Comparison of ENCODE assay signal across 24 cellular contexts in the genomic region with DNA sequence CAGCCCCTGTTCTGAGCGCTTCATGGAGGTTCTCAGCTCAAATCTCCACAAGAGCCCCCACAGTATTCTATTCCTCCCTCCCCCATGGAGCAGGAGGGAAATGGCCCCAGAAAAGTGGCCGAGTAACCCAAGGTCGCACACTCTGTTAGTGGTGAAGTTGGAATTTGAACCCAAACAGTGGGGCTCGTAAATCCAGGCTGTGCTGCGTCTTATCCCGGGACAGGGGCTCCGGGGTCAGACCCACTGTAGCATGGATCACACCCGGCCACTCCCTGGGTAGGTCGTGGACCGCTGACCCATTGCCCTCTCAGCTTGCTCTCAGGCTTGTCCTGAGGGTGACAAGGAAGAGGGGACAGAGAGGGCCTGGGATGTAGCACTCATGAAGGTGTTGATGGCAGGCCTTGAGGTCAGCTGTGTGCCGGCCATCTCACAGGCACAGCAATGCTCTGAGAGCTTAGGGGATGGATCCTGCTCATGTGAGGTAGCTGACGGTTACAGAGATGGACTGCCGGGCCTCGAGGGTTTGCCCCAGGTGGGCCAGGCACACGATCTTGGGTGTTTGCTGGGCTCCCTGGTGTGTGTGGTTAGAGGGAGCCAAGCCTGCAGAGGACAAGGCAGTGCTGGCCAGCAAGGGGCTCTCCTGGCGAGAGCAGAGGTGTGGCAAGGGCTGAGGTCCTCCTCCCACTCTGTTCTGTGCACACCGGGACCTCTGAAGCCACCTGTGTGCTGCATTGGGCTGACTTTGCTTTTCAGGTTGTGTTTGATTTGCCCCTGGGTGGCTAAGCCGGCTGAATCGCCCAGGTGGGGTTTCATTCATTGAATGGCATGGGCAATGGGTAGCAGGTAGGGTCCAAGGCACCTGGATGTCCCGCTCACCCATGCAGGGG. TPM values are rescaled to one million over a fixed set of nuclear protein-coding genes. Genes with fewer than 3 reads are reported as not detected.
DNase-seq lines count a peak whose midpoint lies in the region; ATAC-seq and TF ChIP-seq lines count a peak whose summit lies in the region.
"Had no signal": no experiment of that assay in that cellular context is flagged by ENCODE, and none has a peak within 500 bp of the region (broad histone marks: within the 10 kb centered on the region; RNA-seq: fewer than 3 reads in every experiment).

No MANE protein-coding gene starts in this region.

- no peak for TF ChIP-seq CTCF in nephron progenitor cell (IDR thresholded peaks at IDR 0.05)

- H3K27me3 Mint-ChIP-seq in nephron progenitor cell (ENCODE audit: low read depth, poor library complexity) (peaks cover 73% of the 10 kb centered on the region), immature natural killer cell (ENCODE audit: low read depth in 3 of 3) (peaks cover 5 to 17% (median 8%) of the 10 kb centered on the region in 3 donors)

- DNase-seq in NCI-H146 treated with DMSO at 0.1 percent for 48 hours (lab: John Stamatoyannopoulos, UW; ENCODE audit: unreplicated experiment) (peak; percentile 23), nephron progenitor cell (peak; percentile 43), immature natural killer cell (no peak), SW480 (ENCODE audit: low spot score) (no peak)
- DNase-seq: activated CD4-positive, alpha-beta T cell treated with anti-CD3 and anti-CD28 coated beads, Interleukin-2, amount 10 ng/mL, durations not matched to agents 24 days and 14 days; activated naive CD8-positive, alpha-beta T cell treated with anti-CD3 and anti-CD28 coated beads, Interleukin-2, amount 50 U/mL, for 24 hours; activated T-cell treated with anti-CD3 and anti-CD28 coated beads, Interleukin-2, amount 50 U/mL, for 24 hours; dermis blood vessel endothelial cell; gastrocnemius medialis; hippocampal formation; IMR-90; left ventricle myocardium inferior; naive thymus-derived CD8-positive, alpha-beta T cell; NCI-H226; right cardiac atrium; stimulated activated CD4-positive, alpha-beta T cell treated with anti-CD3 and anti-CD28 coated beads, Interleukin-2, amount 100 ng/mL, for 48 hours had no signal

- H3K4me1 Mint-ChIP-seq in nephron progenitor cell (peaks cover 46% of the 10 kb centered on the region), immature natural killer cell (no peaks in the 10 kb centered on the region)
- H3K4me1 Mint-ChIP-seq: activated CD4-positive, alpha-beta T cell treated with anti-CD3 and anti-CD28 coated beads, Interleukin-2, amount 10 ng/mL, durations not matched to agents 24 days and 14 days; central memory CD8-positive, alpha-beta T cell had no signal

- H3K27me3 ChIP-seq in duodenal mucosa (ENCODE audit: control insufficient read depth in 1 of 2, insufficient read depth in 2 of 2, low read length in 2 of 2): peaks cover 10 to 49% of the 10 kb centered on the region in 2 donors

- no peaks in the 10 kb centered on the region for H3K36me3 Mint-ChIP-seq in nephron progenitor cell (ENCODE audit: low read depth)
- no peaks in the 10 kb centered on the region for H3K36me3 Mint-ChIP-seq in immature natural killer cell
- H3K36me3 Mint-ChIP-seq: type B pancreatic cell had no signal

- peaks cover 21 to 23% of the 10 kb centered on the region in 2 donors for H3K4me1 ChIP-seq in duodenal mucosa (ENCODE audit: control insufficient read depth in 1 of 2, insufficient read depth in 2 of 2, low read length in 2 of 2)
- H3K4me1 ChIP-seq: gastrocnemius medialis had no signal

- H3K9me3 ChIP-seq in duodenal mucosa (ENCODE audit: control insufficient read depth in 1 of 2, low read length in 2 of 2): no peaks in the 10 kb centered on the region
- H3K9me3 ChIP-seq: gastrocnemius medialis, left ventricle myocardium inferior, SK-N-SH had no signal

- H3K4me3 Mint-ChIP-seq in nephron progenitor cell (peak overlapping the region; percentile 25), immature natural killer cell (no peak overlapping the region)
- H3K4me3 Mint-ChIP-seq: activated CD4-positive, alpha-beta T cell treated with anti-CD3 and anti-CD28 coated beads, Interleukin-2, amount 10 ng/mL, durations not matched to agents 24 days and 14 days; activated naive CD8-positive, alpha-beta T cell treated with anti-CD3 and anti-CD28 coated beads, Interleukin-2, amount 50 U/mL, for 24 hours; activated T-cell treated with anti-CD3 and anti-CD28 coated beads, Interleukin-2, amount 50 U/mL, for 24 hours; central memory CD8-positive, alpha-beta T cell; type B pancreatic cell had no signal

- no peak overlapping the region for H3K27ac ChIP-seq in duodenal mucosa (ENCODE audit: low read depth, low read length)
- H3K27ac ChIP-seq: C4-2B, gastrocnemius medialis, left ventricle myocardium inferior, parathyroid adenoma had no signal

- H3K27ac Mint-ChIP-seq in nephron progenitor cell: no peak overlapping the region
- H3K27ac Mint-ChIP-seq in immature natural killer cell: no peak overlapping the region
- H3K27ac Mint-ChIP-seq: activated CD4-positive, alpha-beta T cell treated with anti-CD3 and anti-CD28 coated beads, Interleukin-2, amount 10 ng/mL, durations not matched to agents 24 days and 14 days; activated naive CD8-positive, alpha-beta T cell treated with anti-CD3 and anti-CD28 coated beads, Interleukin-2, amount 50 U/mL, for 24 hours; activated T-cell treated with anti-CD3 and anti-CD28 coated beads, Interleukin-2, amount 50 U/mL, for 24 hours; naive thymus-derived CD8-positive, alpha-beta T cell had no signal

- peak overlapping the region; percentile 37 to 38 for H3K4me3 ChIP-seq in duodenal mucosa (ENCODE audit: low read depth in 1 of 2, low read length in 2 of 2)
- H3K4me3 ChIP-seq: gastrocnemius medialis, left ventricle myocardium inferior had no signal

- H3K9ac ChIP-seq in duodenal mucosa (ENCODE audit: low read depth in 1 of 2, low read length in 2 of 2): no peak overlapping the region
- H3K9ac ChIP-seq: parathyroid adenoma, SK-N-SH had no signal

- H3K9me3 Mint-ChIP-seq in nephron progenitor cell (no peaks in the 10 kb centered on the region), immature natural killer cell (no peaks in the 10 kb centered on the region)
- H3K9me3 Mint-ChIP-seq: activated CD4-positive, alpha-beta T cell treated with anti-CD3 and anti-CD28 coated beads, Interleukin-2, amount 10 ng/mL, durations not matched to agents 24 days and 14 days; activated naive CD8-positive, alpha-beta T cell treated with anti-CD3 and anti-CD28 coated beads, Interleukin-2, amount 50 U/mL, for 24 hours; activated T-cell treated with anti-CD3 and anti-CD28 coated beads, Interleukin-2, amount 50 U/mL, for 24 hours; central memory CD8-positive, alpha-beta T cell; naive thymus-derived CD8-positive, alpha-beta T cell; type B pancreatic cell had no signal

- ATAC-seq in HG02885 (IDR thresholded peaks at IDR 0.05; ENCODE audit: poor library complexity, unreplicated experiment): no peak
- ATAC-seq in SK-N-SH treated with all-trans-retinoic acid at 6 μM for 48 hours: no peak
- ATAC-seq: activated naive CD8-positive, alpha-beta T cell treated with anti-CD3 and anti-CD28 coated beads, Interleukin-2, amount 50 U/mL, for 24 hours; gastrocnemius medialis; naive thymus-derived CD8-positive, alpha-beta T cell; right cardiac atrium had no signal

- no peaks in the 10 kb centered on the region for H3K36me3 ChIP-seq in duodenal mucosa (ENCODE audit: control insufficient read depth in 1 of 2, insufficient read depth in 2 of 2, low read length in 2 of 2)
- H3K36me3 ChIP-seq: gastrocnemius medialis, left ventricle myocardium inferior had no signal

TF ChIP-seq in SK-N-SH treated with all-trans-retinoic acid at 6 μM for 48 hours, 23 proteins besides CTCF, POLR2A, EP300 and RAD21 (continues in another document):
- TF ChIP-seq ZNF565 (CRISPR knock-in tag; conservative IDR thresholded peaks at IDR 0.05; ENCODE audit: low read depth): no peak
- no peak for TF ChIP-seq ESRRG (CRISPR knock-in tag; IDR thresholded peaks at IDR 0.05)
- no peak for TF ChIP-seq POU6F1 (CRISPR knock-in tag; IDR thresholded peaks at IDR 0.05; ENCODE audit: borderline replicate concordance, low read depth)
- TF ChIP-seq OSR1 (CRISPR knock-in tag; IDR thresholded peaks at IDR 0.05): no peak
- TF ChIP-seq CSDC2 (CRISPR knock-in tag; IDR thresholded peaks at IDR 0.05): no peak
- TF ChIP-seq ZC3H10 (CRISPR knock-in tag; IDR thresholded peaks at IDR 0.05): no peak
- TF ChIP-seq PATZ1 (CRISPR knock-in tag; IDR thresholded peaks at IDR 0.05; ENCODE audit: borderline replicate concordance): no peak
- TF ChIP-seq ISL1 (CRISPR knock-in tag; IDR thresholded peaks at IDR 0.05): no peak
- no peak for TF ChIP-seq ZFP30 (CRISPR knock-in tag; IDR thresholded peaks at IDR 0.05)
- TF ChIP-seq ZNF8 (CRISPR knock-in tag; IDR thresholded peaks at IDR 0.05): no peak
- TF ChIP-seq ARNTL (CRISPR knock-in tag; IDR thresholded peaks at IDR 0.05; ENCODE audit: borderline replicate concordance, low read depth): no peak
- TF ChIP-seq BACH2 (CRISPR knock-in tag; IDR thresholded peaks at IDR 0.05; ENCODE audit: borderline replicate concordance): no peak

RNA-seq across cellular contexts. Expression of gene FGF19, which starts 2.3 kb away (rescaled TPM):
- not detected for polyA plus RNA-seq in immature natural killer cell
- polyA plus RNA-seq: IMR-90; naive thymus-derived CD8-positive, alpha-beta T cell; right cardiac atrium; SK-N-SH had no signal

RNA-seq across cellular contexts. Expression of gene LTO1, which starts 31.0 kb away (rescaled TPM):
- polyA plus RNA-seq in immature natural killer cell: 10 to 100 TPM in 2 of 3 donors, 1 to 10 TPM in 1; 7.2 to 13.1 (median 12.3) TPM

Comparison
In these comparisons a context has a peak if more than half of its experiments do, and no peak if none do; other contexts are left out.
1. DNase-seq: peak in NCI-H146 treated with DMSO at 0.1 percent for 48 hours (single experiment) and nephron progenitor cell (single experiment); none in immature natural killer cell (0 of 3) and SW480 (single experiment).